In genomic region chr10:47924628-47925027, GRCh38 we compare ENCODE assay signal across 12 cellular contexts. TPM values are rescaled to one million over a fixed set of nuclear protein-coding genes. Genes with fewer than 3 reads are reported as not detected.
"Had no signal": no experiment of that assay in that cellular context is flagged by ENCODE, and none has a peak within 500 bp of the region (broad histone marks: within the 10 kb centered on the region; RNA-seq: fewer than 3 reads in every experiment).

No MANE protein-coding gene starts in this region.

RNA-seq across cellular contexts. Expression of gene NPY4R2, which starts 6.2 kb away (rescaled TPM):
- total RNA-seq: dermis blood vessel endothelial cell; esophagus mucosa; esophagus squamous epithelium; gastrocnemius medialis; heart right ventricle; kidney epithelial cell; left lobe of liver; left ventricle myocardium inferior; liver; mammary epithelial cell; mononuclear cell; naive thymus-derived CD4-positive, alpha-beta T cell had no signal
- polyA plus RNA-seq: heart right ventricle; liver; naive thymus-derived CD4-positive, alpha-beta T cell had no signal
